18 cellular contexts compared by ENCODE assay signal in genomic region chr12:124961055-124961454, GRCh38.
"Had no signal": no experiment of that assay in that cellular context is flagged by ENCODE, and none has a peak within 500 bp of the region (broad histone marks: within the 10 kb centered on the region; RNA-seq: fewer than 3 reads in every experiment).

No MANE protein-coding gene starts in this region.

- DNase-seq: effector CD4-positive, alpha-beta T cell; foreskin melanocyte; hypothalamus; kidney glomerular epithelial cell; mesendoderm; naive B cell; pancreas; stimulated activated CD4-positive, alpha-beta T cell treated with anti-CD3 and anti-CD28 coated beads, Interleukin-2, amount 100 ng/mL, for 48 hours; stimulated activated naive CD4-positive, alpha-beta T cell treated with Interleukin-2 at 50 U/mL for 16 hours; thyroid gland; upper lobe of left lung had no signal

- H3K4me2 ChIP-seq: smooth muscle cell had no signal

- ATAC-seq: heart left ventricle, pancreas, right cardiac atrium had no signal

- H3K4me1 Mint-ChIP-seq: nephron had no signal

- H3K9me3 Mint-ChIP-seq: naive B cell, nephron had no signal

- H3K27me3 ChIP-seq: heart left ventricle, pancreas, thyroid gland, upper lobe of left lung, vagina had no signal

- H3K9me3 ChIP-seq: heart left ventricle, pancreas, thyroid gland, upper lobe of left lung, vagina had no signal

- H3K27ac Mint-ChIP-seq: naive B cell, nephron, progenitor cell of endocrine pancreas had no signal

- H3K4me3 ChIP-seq: coronary artery, heart left ventricle, pancreas, smooth muscle cell, thyroid gland, upper lobe of left lung, vagina had no signal

- H3K4me1 ChIP-seq: heart left ventricle, pancreas, thyroid gland, upper lobe of left lung, vagina had no signal

- H3K27me3 Mint-ChIP-seq: naive B cell, progenitor cell of endocrine pancreas had no signal

- H3K4me3 Mint-ChIP-seq: nephron had no signal

- H3K27ac ChIP-seq: coronary artery, heart left ventricle, pancreas, thyroid gland, upper lobe of left lung, vagina had no signal
